In the genomic region with DNA sequence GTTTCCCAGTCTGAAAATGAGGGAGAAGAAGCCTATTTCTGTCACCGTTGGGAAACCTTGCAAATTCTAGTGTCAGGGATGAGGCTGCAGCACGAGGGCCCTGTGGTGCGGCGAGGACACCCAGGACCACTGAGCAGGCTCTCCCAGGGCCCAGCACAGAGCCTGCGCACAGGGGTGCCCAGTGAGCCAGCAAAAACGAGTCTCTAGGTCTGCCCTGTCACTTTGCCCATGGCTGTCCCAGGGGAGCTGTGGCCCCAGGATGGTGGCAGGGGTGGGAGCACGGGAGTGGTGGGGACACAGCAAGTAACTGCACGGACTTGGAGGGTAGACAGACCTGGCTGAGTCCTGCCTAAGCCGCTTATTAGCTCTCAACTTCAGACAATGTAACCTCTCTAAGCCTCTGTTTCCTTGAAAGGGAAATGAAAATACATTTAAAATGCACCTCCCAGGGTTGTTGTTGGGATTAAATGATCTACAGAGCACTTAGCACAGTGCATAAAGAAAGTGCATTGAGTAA, we compare ENCODE assay signal across 30 cellular contexts. TPM values are rescaled to one million over a fixed set of nuclear protein-coding genes. Genes with fewer than 3 reads are reported as not detected.
"Had no signal": no experiment of that assay in that cellular context is flagged by ENCODE, and none has a peak within 500 bp of the region (broad histone marks: within the 10 kb centered on the region; RNA-seq: fewer than 3 reads in every experiment).

No MANE protein-coding gene starts in this region.

- H3K27ac ChIP-seq: adrenal gland, ascending aorta, brain microvascular endothelial cell, lower lobe of right lung, upper lobe of left lung, vagina had no signal

- H3K9me3 ChIP-seq: adrenal gland, ascending aorta, lower lobe of right lung, upper lobe of left lung, vagina had no signal

- H3K4me3 ChIP-seq: adrenal gland, ascending aorta, lower lobe of right lung, upper lobe of left lung, vagina had no signal

- H3K27me3 ChIP-seq: adrenal gland, ascending aorta, brain microvascular endothelial cell, upper lobe of left lung, vagina had no signal

- H3K4me1 ChIP-seq: adrenal gland, ascending aorta, lower lobe of right lung, upper lobe of left lung, vagina had no signal

- H3K36me3 ChIP-seq: adrenal gland, ascending aorta, brain microvascular endothelial cell, lower lobe of right lung, upper lobe of left lung, vagina had no signal

- DNase-seq: activated CD4-positive, alpha-beta memory T cell treated with anti-CD3 and anti-CD28 coated beads for 36 hours; activated CD4-positive, alpha-beta T cell treated with anti-CD3 and anti-CD28 coated beads, Interleukin-2, amount 10 ng/mL, durations not matched to agents 24 days and 14 days; activated CD4-positive, CD25-positive, alpha-beta regulatory T cell treated with anti-CD3 and anti-CD28 coated beads, Interleukin-2, amount 50 U/mL, for 72 hours; activated CD8-positive, alpha-beta memory T cell treated with anti-CD3 and anti-CD28 coated beads, Interleukin-2, amount 50 U/mL, for 4 hours; activated effector memory CD4-positive, alpha-beta T cell treated with anti-CD3 and anti-CD28 coated beads, Interleukin-2, amount 50 U/mL, for 16 hours; activated naive CD4-positive, alpha-beta T cell treated with anti-CD3 and anti-CD28 coated beads for 36 hours; activated naive CD8-positive, alpha-beta T cell treated with anti-CD3 and anti-CD28 coated beads for 36 hours; activated T-cell treated with anti-CD3 and anti-CD28 coated beads, Interleukin-2, amount 50 U/mL, for 1 hour; adrenal gland; brain microvascular endothelial cell; cortex of kidney; foreskin fibroblast; head of caudate nucleus; hypothalamus; lower lobe of right lung; mesenchymal stem cell; naive thymus-derived CD8-positive, alpha-beta T cell; right cardiac atrium; stimulated activated CD4-positive, alpha-beta T cell treated with anti-CD3 and anti-CD28 coated beads, Interleukin-4, amount 100 ng/mL, for 1 hour; stimulated activated naive CD8-positive, alpha-beta T cell treated with anti-CD3 and anti-CD28 coated beads, Interleukin-15, Interleukin-2, amounts not matched to agents 100 U/mL and 50 U/mL, for 24 hours; T-helper 17 cell; T1000; upper lobe of left lung had no signal

RNA-seq across cellular contexts. Expression of a gene that starts 44.2 kb away (rescaled TPM):
- total RNA-seq: activated T-helper 1 cell treated with anti-CD3 and anti-CD28 coated beads, Interleukin-12 subunit alpha, Interleukin-12 subunit beta, Interleukin-2, Interleukin-4 antibody, amounts not matched to agents 30 ng/mL and 10 ng/mL and 1 ng/mL, durations not matched to agents 14 hours and 24 hours and 36 hours; ascending aorta; chondrocyte; endothelial cell of umbilical vein; esophagus mucosa; osteoblast had no signal
- polyA plus RNA-seq: endothelial cell of umbilical vein had no signal
